Comparison of ENCODE assay signal across 9 cellular contexts in the genomic region with DNA sequence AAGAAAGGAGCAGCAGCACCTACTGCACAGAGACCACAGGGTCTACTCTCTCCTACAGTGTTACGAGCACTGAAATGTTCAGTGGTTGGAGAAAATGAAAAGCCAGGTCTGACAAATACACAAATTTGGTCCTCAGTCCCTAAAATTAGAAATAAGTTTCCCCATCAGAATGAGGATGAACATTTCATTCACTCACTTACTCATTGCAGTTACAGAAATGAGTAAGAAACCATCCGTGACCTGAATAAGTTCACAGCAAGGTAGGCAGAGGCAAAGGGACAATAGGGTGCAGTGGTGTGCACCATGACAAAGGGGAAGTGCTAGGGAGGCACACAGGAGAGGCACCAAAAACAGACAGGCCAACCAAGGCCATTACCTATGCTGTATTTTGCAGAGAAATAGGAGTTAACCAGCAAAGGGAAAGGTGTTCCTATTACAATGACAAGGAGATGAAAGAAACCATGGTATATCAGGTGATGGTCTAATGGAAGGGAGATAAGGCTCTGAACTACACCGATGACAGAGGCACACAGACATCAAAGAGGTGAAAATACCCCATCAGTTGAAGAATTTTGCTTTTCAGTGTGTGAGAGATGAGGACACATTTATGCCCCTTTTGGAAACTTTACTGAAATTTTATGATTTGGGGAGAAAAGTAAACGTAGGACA. TPM values are rescaled to one million over a fixed set of nuclear protein-coding genes. Genes with fewer than 3 reads are reported as not detected.
DNase-seq lines count a peak whose midpoint lies in the region; ATAC-seq and TF ChIP-seq lines count a peak whose summit lies in the region.
"Had no signal": no experiment of that assay in that cellular context is flagged by ENCODE, and none has a peak within 500 bp of the region (broad histone marks: within the 10 kb centered on the region; RNA-seq: fewer than 3 reads in every experiment).

No MANE protein-coding gene starts in this region.

- no peaks in the 10 kb centered on the region for H3K27me3 ChIP-seq in neuronal stem cell (ENCODE audit: control insufficient read depth in 3 of 3, insufficient read depth in 3 of 3, low read depth in 1 of 3, low read length in 3 of 3)
- H3K27me3 ChIP-seq: foreskin keratinocyte had no signal

- WGBS in neuronal stem cell (ENCODE audit: extremely low coverage in 2 of 2, insufficient read length in 2 of 2, insufficient replicate concordance in 1 of 2), 2 donors = no CpG with 5 or more reads among the region's 4 CpGs

- TF ChIP-seq CTCF in NB4 (IDR thresholded peaks at IDR 0.05; ENCODE audit: low read depth, low read length) = no peak
- TF ChIP-seq CTCF in epithelial cell of proximal tubule (conservative IDR thresholded peaks at IDR 0.05; ENCODE audit: low read depth, low read length) = peak; percentile 3

- no peaks in the 10 kb centered on the region for H3K36me3 ChIP-seq in neuronal stem cell (replicated peaks in 1 of 2; ENCODE audit: control insufficient read depth in 2 of 2, insufficient read depth in 2 of 2, low read length in 2 of 2)

- H4K8ac ChIP-seq in neuronal stem cell (ENCODE audit: low read depth, low read length) = no peak overlapping the region

- H2BK5ac ChIP-seq in neuronal stem cell (ENCODE audit: low read length) = no peak overlapping the region

- H3K4ac ChIP-seq in neuronal stem cell (ENCODE audit: low read length) = no peak overlapping the region

- H3K14ac ChIP-seq in neuronal stem cell (ENCODE audit: low read length) = no peak overlapping the region

- H4K91ac ChIP-seq in neuronal stem cell (ENCODE audit: low read depth, low read length, poor library complexity) = no peak overlapping the region

- H3K18ac ChIP-seq in neuronal stem cell (ENCODE audit: low read length) = no peak overlapping the region

- peaks cover 7 to 9% of the 10 kb centered on the region in 2 donors for H3K4me1 ChIP-seq in neuronal stem cell (ENCODE audit: control insufficient read depth in 2 of 2, insufficient read depth in 1 of 2, low read depth in 1 of 2, low read length in 2 of 2)
- H3K4me1 ChIP-seq: foreskin keratinocyte had no signal

- no peak overlapping the region for H3K27ac ChIP-seq in neuronal stem cell (replicated peaks; ENCODE audit: low read length)
- H3K27ac ChIP-seq: foreskin keratinocyte had no signal

- no peak overlapping the region for H2BK12ac ChIP-seq in neuronal stem cell (ENCODE audit: low read length)

- no peak overlapping the region for H3K23ac ChIP-seq in neuronal stem cell (ENCODE audit: low read depth, low read length, poor library complexity)

- H3K9me3 ChIP-seq in neuronal stem cell (replicated peaks in 1 of 2; ENCODE audit: control insufficient read depth in 2 of 2, insufficient read depth in 1 of 2, low read depth in 1 of 2, low read length in 2 of 2) = no peaks in the 10 kb centered on the region

- no peak overlapping the region for H2BK15ac ChIP-seq in neuronal stem cell (ENCODE audit: low read length)

- H2BK120ac ChIP-seq in neuronal stem cell (ENCODE audit: low read depth, low read length) = no peak overlapping the region

- no peak overlapping the region for H2AFZ ChIP-seq in neuronal stem cell (ENCODE audit: low read length)

- peak; percentile 93 for ATAC-seq in GM18858 (IDR thresholded peaks at IDR 0.05; ENCODE audit: unreplicated experiment)
- ATAC-seq in HG02588 (IDR thresholded peaks at IDR 0.05; ENCODE audit: unreplicated experiment) = peak; percentile 91
- no peak for ATAC-seq in left colon

- H3K4me3 ChIP-seq in NB4 (ENCODE audit: low read depth, low read length) = no peak overlapping the region
- no peak overlapping the region for H3K4me3 ChIP-seq in epithelial cell of proximal tubule (ENCODE audit: low read depth, low read length)
- no peak overlapping the region for H3K4me3 ChIP-seq in neuronal stem cell (ENCODE audit: low read length in 2 of 2)

- H3K4me2 ChIP-seq in neuronal stem cell (ENCODE audit: insufficient read depth, low read length, poor library complexity, severe bottlenecking) = no peak overlapping the region

- no peak for TF ChIP-seq POLR2A in NB4 (IDR thresholded peaks at IDR 0.05; ENCODE audit: extremely low read depth, insufficient read length)

- no peak overlapping the region for H3K9ac ChIP-seq in neuronal stem cell (ENCODE audit: low read depth, low read length, poor library complexity)

- H3K79me1 ChIP-seq in neuronal stem cell (ENCODE audit: low read depth, low read length) = no peaks in the 10 kb centered on the region

- no peak overlapping the region for H2AK5ac ChIP-seq in neuronal stem cell (ENCODE audit: low read depth, low read length)

- intact Hi-C loops in left colon (cut with DNase I, micrococcal nuclease) = no loop called here

- DNase-seq in NB4 (ENCODE audit: low read depth) (peak; percentile 54), epithelial cell of proximal tubule (ENCODE audit: low read depth) (no peak), NCI-H146 (lab: John Stamatoyannopoulos, UW) (no peak), SK-N-DZ (ENCODE audit: low spot score) (no peak), left colon (no peak), neuronal stem cell (ENCODE audit: low spot score) (no peak)

RNA-seq across cellular contexts. Expression of a gene that starts 29.4 kb away (rescaled TPM):
- total RNA-seq in epithelial cell of proximal tubule = 8.3 and 9.7 TPM in 2 replicates
- 0.15 and 0.54 TPM in 2 replicates for polyA plus RNA-seq in SK-N-DZ (2014; cell fraction: cytosol; rRNA removed)
- 0.70 and 1.7 TPM in 2 replicates for polyA plus RNA-seq in SK-N-DZ (2014; cell fraction: nucleus; rRNA removed)
- 100 to 1,000 TPM in 1 of 2 donors, 10 to 100 TPM in 1; 69.1 to 102 TPM for total RNA-seq in left colon
- polyA plus RNA-seq in neuronal stem cell (2013, experiment 1 of 2) = 0.57 TPM
- 0.73 TPM for polyA plus RNA-seq in neuronal stem cell (2013, experiment 2 of 2)
